20 cellular contexts compared by ENCODE assay signal in genomic region chr3:40366203-40367162, GRCh38. TPM values are rescaled to one million over a fixed set of nuclear protein-coding genes. Genes with fewer than 3 reads are reported as not detected.
DNase-seq lines count a peak whose midpoint lies in the region; ATAC-seq and TF ChIP-seq lines count a peak whose summit lies in the region.
"Had no signal": no experiment of that assay in that cellular context is flagged by ENCODE, and none has a peak within 500 bp of the region (broad histone marks: within the 10 kb centered on the region; RNA-seq: fewer than 3 reads in every experiment).

No MANE protein-coding gene starts in this region.

- ATAC-seq in left ventricle myocardium superior (peak; percentile 12), Right ventricle myocardium inferior (no peak), GM21529 (IDR thresholded peaks at IDR 0.05; ENCODE audit: unreplicated experiment) (no peak)
- ATAC-seq: left lobe of liver; naive thymus-derived CD4-positive, alpha-beta T cell; stimulated activated naive B cell treated with anti-CD40 and anti-IgM and Interleukin-4, amounts not matched to agents 10 μg/mL and 1 μg/mL and 100 μg/mL, for 72 hours; upper lobe of right lung; WTC11 had no signal

- DNase-seq in left ventricle myocardium superior (no peak), Right ventricle myocardium inferior (ENCODE audit: missing footprints) (no peak), astrocyte of the hippocampus (ENCODE audit: low read depth, low spot score) (peak; percentile 55), fibroblast of peridontal ligament (ENCODE audit: extremely low read depth) (peak; percentile 31), GM10266 (ENCODE audit: extremely low spot score) (no peak), UCSD-AML1 (lab: John Stamatoyannopoulos, UW; ENCODE audit: unreplicated experiment) (no peak), SHP77 treated with DMSO at 0.1 percent for 48 hours (lab: John Stamatoyannopoulos, UW) (no peak)
- DNase-seq: activated CD8-positive, alpha-beta memory T cell treated with anti-CD3 and anti-CD28 coated beads for 24 hours; adrenal gland; naive thymus-derived CD4-positive, alpha-beta T cell; NCI-H1092; NCI-H345; posterior cingulate gyrus; stimulated activated naive B cell treated with anti-CD40 and anti-IgM and Interleukin-4, amounts not matched to agents 10 μg/mL and 1 μg/mL and 100 μg/mL, for 72 hours; upper lobe of right lung had no signal

- intact Hi-C loops in left ventricle myocardium superior (cut with micrococcal nuclease) (no loop called here), Right ventricle myocardium inferior (cut with DNase I) (no loop called here)

- TF ChIP-seq CTCF in GM10266 (IDR thresholded peaks at IDR 0.05; ENCODE audit: control insufficient read depth, insufficient read depth, low read depth, missing control alignments) = no peak

RNA-seq across cellular contexts. Expression of gene ENTPD3, which starts 20.5 kb away (rescaled TPM):
- total RNA-seq in left ventricle myocardium superior (0.12 TPM), Right ventricle myocardium inferior (0.11 TPM)
- total RNA-seq: activated T-helper 2 cell treated with anti-CD3 and anti-CD28 coated beads, Interferon-gamma antibody, Interleukin-2, Interleukin-4, amounts not matched to agents 10 μg/mL and 5 μg/mL and 100 μg/mL, durations not matched to agents 14 hours and 24 hours and 36 hours; fibroblast of lung; left lobe of liver; naive thymus-derived CD4-positive, alpha-beta T cell had no signal

RNA-seq across cellular contexts. Expression of gene EIF1B, which starts 57.0 kb away (rescaled TPM):
- total RNA-seq in left ventricle myocardium superior (329 TPM), Right ventricle myocardium inferior (327 TPM)

Comparison
In these comparisons a context has a peak if more than half of its experiments do, and no peak if none do; other contexts are left out.
1. DNase-seq: peak in astrocyte of the hippocampus (single experiment) and fibroblast of peridontal ligament (single experiment); none in left ventricle myocardium superior (single experiment), Right ventricle myocardium inferior (single experiment), GM10266 (single experiment), UCSD-AML1 (single experiment) and SHP77 treated with DMSO at 0.1 percent for 48 hours (single experiment).